In the genomic region with DNA sequence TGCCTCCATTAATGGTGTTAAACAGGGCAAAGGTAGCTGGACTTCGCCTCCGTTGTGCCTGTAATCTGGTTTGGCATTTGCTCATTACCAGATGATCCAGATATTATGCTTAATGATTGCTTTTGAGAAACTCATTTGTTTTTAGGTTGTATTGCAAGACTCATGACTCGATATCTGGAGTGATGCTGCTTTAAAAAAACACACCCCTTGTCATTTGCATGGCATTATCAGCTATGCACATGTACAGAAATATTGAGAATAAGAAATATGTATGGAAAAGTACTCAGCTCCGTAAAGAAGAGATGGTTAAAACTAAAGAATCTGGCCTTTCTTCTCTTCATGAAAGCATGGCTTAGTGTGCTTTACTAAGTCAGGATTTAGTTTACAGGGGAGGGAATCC, we compare ENCODE assay signal across 13 cellular contexts.
DNase-seq lines count a peak whose midpoint lies in the region; ATAC-seq and TF ChIP-seq lines count a peak whose summit lies in the region.
"Had no signal": no experiment of that assay in that cellular context is flagged by ENCODE, and none has a peak within 500 bp of the region (broad histone marks: within the 10 kb centered on the region; RNA-seq: fewer than 3 reads in every experiment).

No MANE protein-coding gene starts in this region.

- H3K9ac ChIP-seq in fibroblast of lung (ENCODE audit: insufficient read depth, low read length): no peak overlapping the region
- H3K9ac ChIP-seq in mesendoderm (ENCODE audit: low read length): no peak overlapping the region

- H3K18ac ChIP-seq in mesendoderm (ENCODE audit: low read length): no peak overlapping the region

- H2BK120ac ChIP-seq in mesendoderm (ENCODE audit: low read depth, low read length): no peak overlapping the region

- H3K4me3 ChIP-seq in AG10803 (ENCODE audit: low read length) (peak overlapping the region; percentile 41), fibroblast of lung (replicated peaks in 1 of 4; ENCODE audit: control extremely low read depth in 1 of 4, insufficient read depth in 1 of 4, low read depth in 3 of 4, low read length in 4 of 4) (peak overlapping the region; percentile 29 to 55 (median 35)), psoas muscle (peak overlapping the region; percentile 17), mesendoderm (ENCODE audit: low read length) (no peak overlapping the region)
- H3K4me3 ChIP-seq in CD8-positive, alpha-beta T cell (ENCODE audit: low read depth, low read length): no peak overlapping the region
- H3K4me3 ChIP-seq: right lobe of liver had no signal

- no peaks in the 10 kb centered on the region for H4K20me1 ChIP-seq in fibroblast of lung (ENCODE audit: control insufficient read depth, extremely low read depth, insufficient read depth, low read length)

- H3K27ac ChIP-seq in fibroblast of lung (ENCODE audit: insufficient read depth, low read length) (peak overlapping the region; percentile 77), psoas muscle (peak overlapping the region; percentile 19), mesendoderm (ENCODE audit: low read depth, low read length) (no peak overlapping the region)
- H3K27ac ChIP-seq in CD8-positive, alpha-beta T cell (ENCODE audit: low read depth, low read length): no peak overlapping the region
- H3K27ac ChIP-seq: right lobe of liver had no signal

- no peak overlapping the region for H2AFZ ChIP-seq in fibroblast of lung (ENCODE audit: low read length)

- TF ChIP-seq CTCF in AG10803 (conservative IDR thresholded peaks at IDR 0.05; ENCODE audit: low read length): no peak
- no peak for TF ChIP-seq CTCF in fibroblast of lung (conservative IDR thresholded peaks at IDR 0.05 in 1 of 2, IDR thresholded peaks at IDR 0.05 in 1 of 2; ENCODE audit: low read depth in 1 of 2, low read length in 2 of 2)
- no peak for TF ChIP-seq CTCF in psoas muscle (IDR thresholded peaks at IDR 0.05)
- no peak for TF ChIP-seq CTCF in CD8-positive, alpha-beta T cell (IDR thresholded peaks at IDR 0.05)

- H3K36me3 ChIP-seq in fibroblast of lung (ENCODE audit: control insufficient read depth, insufficient read depth, low read length) (peaks cover 1% of the 10 kb centered on the region), psoas muscle (ENCODE audit: insufficient read depth in 1 of 2, low read depth in 1 of 2) (peaks cover 0 to 6% of the 10 kb centered on the region in 2 donors), mesendoderm (ENCODE audit: control insufficient read depth, insufficient read depth, low read length) (no peaks in the 10 kb centered on the region)
- H3K36me3 ChIP-seq in CD8-positive, alpha-beta T cell (ENCODE audit: insufficient read depth, low read length): no peaks in the 10 kb centered on the region
- H3K36me3 ChIP-seq: right lobe of liver had no signal

- H4K5ac ChIP-seq in mesendoderm (ENCODE audit: low read length): no peak overlapping the region

- peaks cover 28% of the 10 kb centered on the region for H3K79me1 ChIP-seq in mesendoderm (ENCODE audit: low read length)

- no peak overlapping the region for H2BK5ac ChIP-seq in mesendoderm (ENCODE audit: low read length)

- H3K4me1 Mint-ChIP-seq in T-helper 17 cell: peaks cover 60% of the 10 kb centered on the region
- H3K4me1 Mint-ChIP-seq in CD8-positive, alpha-beta T cell (ENCODE audit: low read depth): peaks cover 76% of the 10 kb centered on the region

- no peaks in the 10 kb centered on the region for H3K9me3 Mint-ChIP-seq in CD8-positive, alpha-beta T cell
- H3K9me3 Mint-ChIP-seq: activated naive CD8-positive, alpha-beta T cell treated with anti-CD3 and anti-CD28 coated beads for 36 hours; T-helper 2 cell treated with Interferon-gamma antibody and Interleukin-4, amounts not matched to agents 5 μg/mL and 100 μg/mL, for 36 hours had no signal

- POLR2A ChIA-PET in CD8-positive, alpha-beta T cell (lab: Charles Lee): no interaction called here

- H3K27me3 ChIP-seq in fibroblast of lung (ENCODE audit: control insufficient read depth, insufficient read depth, low read length) (no peaks in the 10 kb centered on the region), psoas muscle (ENCODE audit: insufficient read depth in 3 of 3, low read length in 2 of 3) (no peaks in the 10 kb centered on the region), mesendoderm (ENCODE audit: insufficient read depth, low read length, poor library complexity) (no peaks in the 10 kb centered on the region)
- no peaks in the 10 kb centered on the region for H3K27me3 ChIP-seq in CD8-positive, alpha-beta T cell (ENCODE audit: insufficient read depth, low read length)
- H3K27me3 ChIP-seq: right lobe of liver had no signal

- H3K4me3 Mint-ChIP-seq in T-helper 17 cell: peak overlapping the region; percentile 75
- no peak overlapping the region for H3K4me3 Mint-ChIP-seq in CD8-positive, alpha-beta T cell
- H3K4me3 Mint-ChIP-seq: activated naive CD8-positive, alpha-beta T cell treated with anti-CD3 and anti-CD28 coated beads for 36 hours; T-helper 2 cell treated with Interferon-gamma antibody and Interleukin-4, amounts not matched to agents 5 μg/mL and 100 μg/mL, for 36 hours had no signal

- peak overlapping the region; percentile 79 for H3K27ac Mint-ChIP-seq in T-helper 17 cell
- no peak overlapping the region for H3K27ac Mint-ChIP-seq in CD8-positive, alpha-beta T cell
- H3K27ac Mint-ChIP-seq: T-helper 2 cell treated with Interferon-gamma antibody and Interleukin-4, amounts not matched to agents 5 μg/mL and 100 μg/mL, for 36 hours had no signal

- ATAC-seq in T-helper 17 cell (no peak), psoas muscle (no peak)
- no peak for ATAC-seq in CD8-positive, alpha-beta T cell

- DNase-seq in AG10803 (ENCODE audit: low read depth) (no peak), T-helper 17 cell (no peak), fibroblast of lung (ENCODE audit: low read depth in 2 of 2) (no peak), psoas muscle (no peak), mesendoderm (no peak), C1 segment of cervical spinal cord (lab: John Stamatoyannopoulos, UW) (no peak), COLO829 (ENCODE audit: low spot score) (no peak)
- DNase-seq in CD8-positive, alpha-beta T cell: no peak
- DNase-seq: activated naive CD8-positive, alpha-beta T cell treated with anti-CD3 and anti-CD28 coated beads for 36 hours; effector CD4-positive, alpha-beta T cell; OCI-M1; right lobe of liver had no signal

- no peak overlapping the region for H2BK15ac ChIP-seq in mesendoderm (replicated peaks; ENCODE audit: low read depth)

- CTCF ChIA-PET in CD8-positive, alpha-beta T cell (lab: Charles Lee): interaction anchor here (1.5 to 9.4 kb wide), 2 partner anchors 11 to 141 kb away, joined by 3 to 127 read pairs; no protein-coding TSS in a partner anchor

- 34 to 44% (median 38%) methylated on average over 4 of the region's 4 CpGs for WGBS in psoas muscle, 3 donors
- WGBS in mesendoderm (ENCODE audit: extremely low coverage, insufficient coverage, low lambda C conversion rate): no CpG with 5 or more reads among the region's 4 CpGs

- peaks cover 19% of the 10 kb centered on the region for H3K4me1 ChIP-seq in fibroblast of lung (ENCODE audit: control insufficient read depth, extremely low read depth, insufficient read depth, low read length)
- peaks cover 75% of the 10 kb centered on the region for H3K4me1 ChIP-seq in psoas muscle
- H3K4me1 ChIP-seq in mesendoderm (ENCODE audit: control insufficient read depth, low read depth, low read length): peaks cover 10% of the 10 kb centered on the region
- H3K4me1 ChIP-seq in CD8-positive, alpha-beta T cell (ENCODE audit: insufficient read depth, low read length): peaks cover 8% of the 10 kb centered on the region

- H3K56ac ChIP-seq in mesendoderm (ENCODE audit: low read length): no peak overlapping the region

- H3K4me2 ChIP-seq in fibroblast of lung (ENCODE audit: extremely low read depth, insufficient read depth, low read length) (peak overlapping the region; percentile 60), mesendoderm (ENCODE audit: low read length) (no peak overlapping the region)

- peaks cover 3% of the 10 kb centered on the region for H3K36me3 Mint-ChIP-seq in T-helper 17 cell (ENCODE audit: low read depth)
- H3K36me3 Mint-ChIP-seq in CD8-positive, alpha-beta T cell: peaks cover 62% of the 10 kb centered on the region

- intact Hi-C loops in psoas muscle (cut with DNase I): loop anchor here (5.0 to 10.0 kb wide), 2 partner anchors 43 to 295 kb away; a partner anchor contains a TSS
- intact Hi-C loops in CD8-positive, alpha-beta T cell (cut with DNase I, micrococcal nuclease): no loop called here

- H3K79me2 ChIP-seq in fibroblast of lung (ENCODE audit: control insufficient read depth, insufficient read depth, low read length): peaks cover 57% of the 10 kb centered on the region
- H3K79me2 ChIP-seq in mesendoderm (ENCODE audit: control insufficient read depth, insufficient read depth, low read length): peaks cover 29% of the 10 kb centered on the region

- H3K4ac ChIP-seq in mesendoderm (ENCODE audit: low read depth, low read length): no peak overlapping the region

- no peaks in the 10 kb centered on the region for H3K27me3 Mint-ChIP-seq in T-helper 17 cell
- no peaks in the 10 kb centered on the region for H3K27me3 Mint-ChIP-seq in CD8-positive, alpha-beta T cell (ENCODE audit: low read depth)
- H3K27me3 Mint-ChIP-seq: activated naive CD8-positive, alpha-beta T cell treated with anti-CD3 and anti-CD28 coated beads for 36 hours had no signal

- H4K8ac ChIP-seq in mesendoderm (ENCODE audit: low read depth, low read length): no peak overlapping the region

- H2AK5ac ChIP-seq in mesendoderm (ENCODE audit: low read length): no peak overlapping the region

- H3K23ac ChIP-seq in mesendoderm (ENCODE audit: low read length): no peak overlapping the region

- H3K9me3 ChIP-seq in T-helper 17 cell (ENCODE audit: control insufficient read depth, low read length, poor library complexity, severe bottlenecking) (no peaks in the 10 kb centered on the region), fibroblast of lung (ENCODE audit: control insufficient read depth, insufficient read depth, low read depth, low read length) (no peaks in the 10 kb centered on the region), psoas muscle (no peaks in the 10 kb centered on the region)
- H3K9me3 ChIP-seq in CD8-positive, alpha-beta T cell (ENCODE audit: low read length): no peaks in the 10 kb centered on the region
- H3K9me3 ChIP-seq: right lobe of liver had no signal

Comparison
In these comparisons a context has a peak if more than half of its experiments do, and no peak if none do; other contexts are left out.
1. H3K4me3 ChIP-seq: peak in AG10803 (single experiment), fibroblast of lung (4 of 4) and psoas muscle (single experiment); none in mesendoderm (single experiment) and CD8-positive, alpha-beta T cell (single experiment).
2. H3K27ac ChIP-seq: peak in fibroblast of lung (single experiment) and psoas muscle (single experiment); none in mesendoderm (single experiment) and CD8-positive, alpha-beta T cell (single experiment).
3. intact Hi-C loops: an anchor here in psoas muscle (5.0 to 10.0 kb wide); none called in CD8-positive, alpha-beta T cell.